Comparison of ENCODE assay signal across 20 cellular contexts in genomic region chr9:34382054-34382453, GRCh38. TPM values are rescaled to one million over a fixed set of nuclear protein-coding genes. Genes with fewer than 3 reads are reported as not detected.
DNase-seq lines count a peak whose midpoint lies in the region; ATAC-seq and TF ChIP-seq lines count a peak whose summit lies in the region.
"Had no signal": no experiment of that assay in that cellular context is flagged by ENCODE, and none has a peak within 500 bp of the region (broad histone marks: within the 10 kb centered on the region; RNA-seq: fewer than 3 reads in every experiment).

No MANE protein-coding gene starts in this region.

- no peak overlapping the region for H3K27ac Mint-ChIP-seq in activated naive CD4-positive, alpha-beta T cell treated with anti-CD3 and anti-CD28 coated beads, Interleukin-2, amount 50 U/mL, for 24 hours
- H3K27ac Mint-ChIP-seq in activated naive CD4-positive, alpha-beta T cell treated with anti-CD3 and anti-CD28 coated beads, Interleukin-2, amount 50 U/mL, for 72 hours = no peak overlapping the region
- H3K27ac Mint-ChIP-seq in GM23338 (no peak overlapping the region), endodermal cell (no peak overlapping the region), neural crest cell (ENCODE audit: unreplicated experiment) (no peak overlapping the region)
- H3K27ac Mint-ChIP-seq: activated naive CD4-positive, alpha-beta T cell treated with anti-CD3 and anti-CD28 coated beads for 36 hours had no signal

- H3K27me3 ChIP-seq in GM23338 (ENCODE audit: insufficient read depth) (peaks cover 44% of the 10 kb centered on the region), endodermal cell (ENCODE audit: control insufficient read depth, insufficient read depth, low read length, poor library complexity, severe bottlenecking) (peaks cover 54% of the 10 kb centered on the region)
- H3K27me3 ChIP-seq: sigmoid colon, testis had no signal

- H3K9ac ChIP-seq in endodermal cell (ENCODE audit: extremely low read depth, low read length, poor library complexity, severe bottlenecking) = no peak overlapping the region
- H3K9ac ChIP-seq: parathyroid adenoma had no signal

- no peaks in the 10 kb centered on the region for H3K36me3 Mint-ChIP-seq in activated naive CD4-positive, alpha-beta T cell treated with anti-CD3 and anti-CD28 coated beads, Interleukin-2, amount 50 U/mL, for 24 hours
- H3K36me3 Mint-ChIP-seq in activated naive CD4-positive, alpha-beta T cell treated with anti-CD3 and anti-CD28 coated beads, Interleukin-2, amount 50 U/mL, for 72 hours = no peaks in the 10 kb centered on the region
- H3K36me3 Mint-ChIP-seq in GM23338 (ENCODE audit: low read depth) (no peaks in the 10 kb centered on the region), endodermal cell (ENCODE audit: low read depth) (no peaks in the 10 kb centered on the region), neural crest cell (ENCODE audit: low read depth) (no peaks in the 10 kb centered on the region)

- no peaks in the 10 kb centered on the region for H3K9me3 ChIP-seq in endodermal cell (ENCODE audit: control insufficient read depth, low read length)
- H3K9me3 ChIP-seq: heart right ventricle, sigmoid colon, testis had no signal

- peak overlapping the region; percentile 67; the same call in 1 of the 2 replicates for H3K4me3 ChIP-seq in GM23338
- no peak overlapping the region for H3K4me3 ChIP-seq in endodermal cell (ENCODE audit: low read length)
- H3K4me3 ChIP-seq: K562, testis had no signal

- 80 to 89% methylated on average over 3 to 5 of the region's 5 CpGs for WGBS in endodermal cell (ENCODE audit: insufficient coverage in 1 of 2, insufficient read length in 1 of 2), 2 experiments

- H3K9me2 ChIP-seq in GM23338 (ENCODE audit: insufficient read depth) = no peaks in the 10 kb centered on the region

- H3K4me1 ChIP-seq in GM23338 (ENCODE audit: insufficient read depth) = peaks cover 10% of the 10 kb centered on the region
- no peaks in the 10 kb centered on the region for H3K4me1 ChIP-seq in endodermal cell (ENCODE audit: control insufficient read depth, insufficient read depth, low read length)
- H3K4me1 ChIP-seq: parathyroid adenoma had no signal

- no peaks in the 10 kb centered on the region for H3K27me3 Mint-ChIP-seq in activated naive CD4-positive, alpha-beta T cell treated with anti-CD3 and anti-CD28 coated beads, Interleukin-2, amount 50 U/mL, for 24 hours
- H3K27me3 Mint-ChIP-seq in GM23338 (ENCODE audit: insufficient read depth, low read depth, poor library complexity) = peaks cover 36% of the 10 kb centered on the region
- peaks cover 65% of the 10 kb centered on the region for H3K27me3 Mint-ChIP-seq in endodermal cell (ENCODE audit: insufficient read depth)
- H3K27me3 Mint-ChIP-seq in neural crest cell (ENCODE audit: low read depth) = peaks cover 77% of the 10 kb centered on the region

- H2AFZ ChIP-seq in GM23338 = peak overlapping the region; percentile 99; the same call in 1 of the 2 replicates
- H2AFZ ChIP-seq: parathyroid adenoma had no signal

- H3K4me1 Mint-ChIP-seq in activated naive CD4-positive, alpha-beta T cell treated with anti-CD3 and anti-CD28 coated beads, Interleukin-2, amount 50 U/mL, for 24 hours = peaks cover 32% of the 10 kb centered on the region
- peaks cover 10% of the 10 kb centered on the region for H3K4me1 Mint-ChIP-seq in GM23338
- peaks cover 10% of the 10 kb centered on the region for H3K4me1 Mint-ChIP-seq in endodermal cell
- peaks cover 17% of the 10 kb centered on the region for H3K4me1 Mint-ChIP-seq in neural crest cell

- H3K4me3 Mint-ChIP-seq in activated naive CD4-positive, alpha-beta T cell treated with anti-CD3 and anti-CD28 coated beads, Interleukin-2, amount 50 U/mL, for 24 hours = peak overlapping the region; percentile 89
- peak overlapping the region; percentile 89; the same call in 2 of the 3 replicates for H3K4me3 Mint-ChIP-seq in GM23338
- H3K4me3 Mint-ChIP-seq in endodermal cell = no peak overlapping the region
- peak overlapping the region; percentile 80 for H3K4me3 Mint-ChIP-seq in neural crest cell

- H3K79me2 ChIP-seq in GM23338 (replicated peaks; ENCODE audit: insufficient read depth) = no peaks in the 10 kb centered on the region
- H3K79me2 ChIP-seq: parathyroid adenoma had no signal

- H3K27ac ChIP-seq in GM23338 (ENCODE audit: low read depth) (no peak overlapping the region), endodermal cell (ENCODE audit: low read depth, low read length) (no peak overlapping the region)
- H3K27ac ChIP-seq: C4-2B, parathyroid adenoma, testis had no signal

- DNase-seq in activated naive CD4-positive, alpha-beta T cell treated with anti-CD3 and anti-CD28 coated beads, Interleukin-2, amount 50 U/mL, for 72 hours (ENCODE audit: low spot score in 2 of 2) = no peak
- DNase-seq in GM23338 (ENCODE audit: low spot score) = no peak
- DNase-seq in endodermal cell = peak; percentile 32
- DNase-seq in neural crest cell (ENCODE audit: low read depth, low spot score) = no peak
- DNase-seq in NCI-H748 treated with DMSO at 0.1 percent for 48 hours (lab: John Stamatoyannopoulos, UW) = no peak
- DNase-seq in iPS-NIHi11 (ENCODE audit: low spot score) = no peak
- DNase-seq: ACHN; activated CD4-positive, alpha-beta T cell treated with anti-CD3 and anti-CD28 coated beads for 4 hours; activated T-cell treated with anti-CD3 and anti-CD28 coated beads, Interleukin-2, amount 50 U/mL, for 1 hour; GDM1; NCI-H1436 treated with DMSO at 0.1 percent for 48 hours; testis had no signal

- TF ChIP-seq CTCF in GM23338 (conservative IDR thresholded peaks at IDR 0.05; ENCODE audit: low read depth in 2 of 2) (no peak), endodermal cell (conservative IDR thresholded peaks at IDR 0.05) (no peak), neural crest cell (conservative IDR thresholded peaks at IDR 0.05) (no peak)

- no peaks in the 10 kb centered on the region for H4K20me1 ChIP-seq in GM23338 (replicated peaks; ENCODE audit: insufficient read depth)

- no peaks in the 10 kb centered on the region; the same call in 1 of the 2 replicates for H3F3A ChIP-seq in GM23338 (replicated peaks; ENCODE audit: low read depth)

- no peak for ATAC-seq in activated naive CD4-positive, alpha-beta T cell treated with anti-CD3 and anti-CD28 coated beads, Interleukin-2, amount 50 U/mL, for 72 hours
- ATAC-seq in GM23338 (no peak), HG03025 (IDR thresholded peaks at IDR 0.05; ENCODE audit: low FRiP score, unreplicated experiment) (no peak)
- ATAC-seq: K562 had no signal

- H3K9me3 Mint-ChIP-seq in activated naive CD4-positive, alpha-beta T cell treated with anti-CD3 and anti-CD28 coated beads, Interleukin-2, amount 50 U/mL, for 24 hours = no peaks in the 10 kb centered on the region
- H3K9me3 Mint-ChIP-seq in activated naive CD4-positive, alpha-beta T cell treated with anti-CD3 and anti-CD28 coated beads, Interleukin-2, amount 50 U/mL, for 72 hours = no peaks in the 10 kb centered on the region
- H3K9me3 Mint-ChIP-seq in GM23338 = no peaks in the 10 kb centered on the region; the same call in 2 of the 3 replicates
- no peaks in the 10 kb centered on the region for H3K9me3 Mint-ChIP-seq in endodermal cell
- H3K9me3 Mint-ChIP-seq in neural crest cell = no peaks in the 10 kb centered on the region
- H3K9me3 Mint-ChIP-seq: activated naive CD4-positive, alpha-beta T cell treated with anti-CD3 and anti-CD28 coated beads for 36 hours had no signal

- H3K36me3 ChIP-seq in GM23338 (ENCODE audit: insufficient read depth) = no peaks in the 10 kb centered on the region
- H3K36me3 ChIP-seq in endodermal cell (ENCODE audit: control insufficient read depth, insufficient read depth, low read length) = no peaks in the 10 kb centered on the region
- H3K36me3 ChIP-seq: heart right ventricle, sigmoid colon had no signal

- H3K4me2 ChIP-seq in GM23338 = peak overlapping the region; percentile 97

TF ChIP-seq in GM23338, 12 proteins besides CTCF, POLR2A, EP300 and RAD21 (continues in another document):
- no peak for TF ChIP-seq EZH2 (IDR thresholded peaks at IDR 0.05; ENCODE audit: low read depth, unreplicated experiment)

RNA-seq across cellular contexts. Expression of gene MYORG, which starts 5.4 kb away (rescaled TPM):
- total RNA-seq in activated naive CD4-positive, alpha-beta T cell treated with anti-CD3 and anti-CD28 coated beads, Interleukin-2, amount 50 U/mL, for 72 hours = 1 to 10 TPM; 2.2 to 4.6 TPM
- 4.9 and 7.3 TPM in 2 replicates for total RNA-seq in GM23338 (2014; rRNA removed; shearing (Covaris generic))
- 1.3 and 1.5 TPM in 2 replicates for polyA plus RNA-seq in GM23338 (2016; fragmentation: Nextera tagmentation; extraction: Ambion mirVana)
- 10 to 100 TPM; 56.7 to 58.8 TPM for total RNA-seq in endodermal cell
- polyA plus RNA-seq in endodermal cell (2013, experiment 1 of 2) = 10.2 TPM
- polyA plus RNA-seq in endodermal cell (2013, experiment 2 of 2) = 10.9 TPM
- 1.7 and 2.0 TPM in 2 replicates for total RNA-seq in neural crest cell

RNA-seq across cellular contexts. Expression of gene NUDT2, which starts 52.7 kb away (rescaled TPM):
- 10 to 100 TPM; 42.7 to 42.9 TPM for total RNA-seq in activated naive CD4-positive, alpha-beta T cell treated with anti-CD3 and anti-CD28 coated beads, Interleukin-2, amount 50 U/mL, for 72 hours
- total RNA-seq in GM23338 (2014; rRNA removed; shearing (Covaris generic)) = 9.5 and 12.1 TPM in 2 replicates
- 16.4 and 16.9 TPM in 2 replicates for polyA plus RNA-seq in GM23338 (2016; fragmentation: Nextera tagmentation; extraction: Ambion mirVana)
- 10 to 100 TPM; 20.6 to 29.4 TPM for total RNA-seq in endodermal cell
- 20.2 TPM for polyA plus RNA-seq in endodermal cell (2013, experiment 1 of 2)
- 21.4 TPM for polyA plus RNA-seq in endodermal cell (2013, experiment 2 of 2)
- total RNA-seq in neural crest cell = 17.8 and 19.8 TPM in 2 replicates

RNA-seq across cellular contexts. Expression of gene KIF24, which starts 53.0 kb away (rescaled TPM):
- total RNA-seq in activated naive CD4-positive, alpha-beta T cell treated with anti-CD3 and anti-CD28 coated beads, Interleukin-2, amount 50 U/mL, for 72 hours = 1 to 10 TPM; 6.1 to 7.3 TPM
- total RNA-seq in GM23338 (2014; rRNA removed; shearing (Covaris generic)) = 4.4 and 4.7 TPM in 2 replicates
- 1.0 and 1.3 TPM in 2 replicates for polyA plus RNA-seq in GM23338 (2016; fragmentation: Nextera tagmentation; extraction: Ambion mirVana)
- total RNA-seq in endodermal cell (10 to 100 TPM in 1 of 2 donors, 1 to 10 TPM in 1; 7.7 to 10.6 TPM), neural crest cell (12.3 and 13.8 TPM in 2 replicates)
- polyA plus RNA-seq in endodermal cell (2013, experiment 1 of 2) = 7.7 TPM
- 8.1 TPM for polyA plus RNA-seq in endodermal cell (2013, experiment 2 of 2)
